ENCODE assay signal across 8 cellular contexts in genomic region chr5:126811515-126812198, GRCh38. TPM values are rescaled to one million over a fixed set of nuclear protein-coding genes. Genes with fewer than 3 reads are reported as not detected.
DNase-seq lines count a peak whose midpoint lies in the region; ATAC-seq and TF ChIP-seq lines count a peak whose summit lies in the region.

No MANE protein-coding gene starts in this region.

- peak overlapping the region; percentile 17 for H3K4me3 Mint-ChIP-seq in activated T-cell treated with anti-CD3 and anti-CD28 coated beads, Interleukin-2, amount 50 U/mL, for 4 hours

- DNase-seq in AG04449 (ENCODE audit: low read depth, low spot score) (peak; percentile 33), kidney tubule cell (ENCODE audit: low spot score) (peak; percentile 59), DMS53 treated with DMSO at 0.1 percent for 48 hours (lab: John Stamatoyannopoulos, UW; ENCODE audit: unreplicated experiment) (no peak), COR-L47 (lab: John Stamatoyannopoulos, UW) (no peak), midbrain (lab: John Stamatoyannopoulos, UW) (no peak)
- DNase-seq in activated T-cell treated with anti-CD3 and anti-CD28 coated beads, Interleukin-2, amount 50 U/mL, for 4 hours: peak; percentile 6

- peaks cover 30% of the 10 kb centered on the region for H3K36me3 Mint-ChIP-seq in activated T-cell treated with anti-CD3 and anti-CD28 coated beads, Interleukin-2, amount 50 U/mL, for 4 hours (ENCODE audit: insufficient read depth)

- ATAC-seq in HG02885 (IDR thresholded peaks at IDR 0.05; ENCODE audit: poor library complexity, unreplicated experiment) (peak; percentile 63), HG02678 (IDR thresholded peaks at IDR 0.05; ENCODE audit: unreplicated experiment) (no peak)
- peak; percentile 87 to 88 for ATAC-seq in activated T-cell treated with anti-CD3 and anti-CD28 coated beads, Interleukin-2, amount 50 U/mL, for 4 hours

- H3K4me3 ChIP-seq in AG04449 (ENCODE audit: low read depth, low read length): no peak overlapping the region

- H3K9me3 Mint-ChIP-seq in activated T-cell treated with anti-CD3 and anti-CD28 coated beads, Interleukin-2, amount 50 U/mL, for 4 hours: no peaks in the 10 kb centered on the region

- CTCF ChIA-PET in AG04449 (lab: Yijun Ruan, JAX): interaction anchor here (0.6 to 5.2 kb wide), 11 partner anchors 10 to 681 kb away, joined by 3 to 32 read pairs (median 4); no protein-coding TSS in a partner anchor

- POLR2A ChIA-PET in AG04449 (lab: Yijun Ruan, JAX): no interaction called here

- no peak for TF ChIP-seq CTCF in AG04449 (IDR thresholded peaks at IDR 0.05; ENCODE audit: insufficient read depth, low read length, missing control alignments)

- no peaks in the 10 kb centered on the region for H3K27me3 Mint-ChIP-seq in activated T-cell treated with anti-CD3 and anti-CD28 coated beads, Interleukin-2, amount 50 U/mL, for 4 hours (ENCODE audit: low read depth)

- H3K4me1 Mint-ChIP-seq in activated T-cell treated with anti-CD3 and anti-CD28 coated beads, Interleukin-2, amount 50 U/mL, for 4 hours (ENCODE audit: low read depth): peaks cover 39% of the 10 kb centered on the region

RNA-seq across cellular contexts. Expression of gene LMNB1, which starts 34.7 kb away (rescaled TPM):
- total RNA-seq in activated T-cell treated with anti-CD3 and anti-CD28 coated beads, Interleukin-2, amount 50 U/mL, for 4 hours: 100 to 1,000 TPM; 113 to 137 (median 118) TPM

Comparison
In these comparisons a context has a peak if more than half of its experiments do, and no peak if none do; other contexts are left out.
1. DNase-seq: peak in AG04449 (single experiment), activated T-cell treated with anti-CD3 and anti-CD28 coated beads, Interleukin-2, amount 50 U/mL, for 4 hours (single experiment) and kidney tubule cell (single experiment); none in DMS53 treated with DMSO at 0.1 percent for 48 hours (single experiment), COR-L47 (single experiment) and midbrain (single experiment).